22 cellular contexts compared by ENCODE assay signal in the genomic region with DNA sequence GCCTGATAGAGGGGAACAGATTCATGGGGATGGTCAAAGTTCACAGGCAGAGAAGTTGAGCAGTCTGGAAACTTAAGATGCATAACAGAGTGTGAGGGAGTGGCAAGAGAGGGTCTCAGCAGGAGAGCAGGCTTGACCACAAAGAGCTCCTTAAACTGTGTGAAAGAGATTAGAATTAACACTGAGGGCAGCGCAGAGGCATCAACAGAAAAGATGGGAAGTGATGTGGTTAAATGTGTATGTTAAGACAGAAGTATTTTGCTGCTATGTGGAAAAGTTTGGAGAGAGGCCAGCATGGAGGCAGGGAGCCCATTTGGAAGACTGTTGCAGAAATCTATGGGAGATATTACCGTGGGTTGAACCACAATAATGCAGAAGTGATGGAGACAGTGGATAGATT.
DNase-seq lines count a peak whose midpoint lies in the region; ATAC-seq and TF ChIP-seq lines count a peak whose summit lies in the region.
"Had no signal": no experiment of that assay in that cellular context is flagged by ENCODE, and none has a peak within 500 bp of the region (broad histone marks: within the 10 kb centered on the region; RNA-seq: fewer than 3 reads in every experiment).

No MANE protein-coding gene starts in this region.

- peaks cover 13% of the 10 kb centered on the region; the same call in 1 of the 2 replicates for H3K9me2 ChIP-seq in GM23338 (ENCODE audit: insufficient read depth)

- TF ChIP-seq CTCF in GM23338 (conservative IDR thresholded peaks at IDR 0.05; ENCODE audit: low read depth in 2 of 2) = no peak
- no peak for TF ChIP-seq CTCF in astrocyte of the spinal cord (IDR thresholded peaks at IDR 0.05; ENCODE audit: low read depth, low read length)
- TF ChIP-seq CTCF in omental fat pad (IDR thresholded peaks at IDR 0.05) = no peak

- H2AK5ac ChIP-seq in mesendoderm (ENCODE audit: low read length) = no peak overlapping the region

- H3K4me1 Mint-ChIP-seq in GM23338 = peaks cover 10% of the 10 kb centered on the region

- H3K27ac Mint-ChIP-seq in GM23338 = no peak overlapping the region
- H3K27ac Mint-ChIP-seq: CD4-positive, alpha-beta T cell; IgD-negative memory B cell had no signal

- no peaks in the 10 kb centered on the region for H3K27me3 ChIP-seq in GM23338 (ENCODE audit: insufficient read depth)
- no peaks in the 10 kb centered on the region for H3K27me3 ChIP-seq in NT2/D1 (ENCODE audit: insufficient read depth, insufficient read length)
- H3K27me3 ChIP-seq in mesendoderm (ENCODE audit: insufficient read depth, low read length, poor library complexity) = no peaks in the 10 kb centered on the region
- H3K27me3 ChIP-seq: BLaER1, SJSA1 had no signal

- no peak overlapping the region for H4K8ac ChIP-seq in mesendoderm (ENCODE audit: low read depth, low read length)

- H3K4me2 ChIP-seq in GM23338 = peak overlapping the region; percentile 61; the same call in 1 of the 2 replicates
- H3K4me2 ChIP-seq in mesendoderm (ENCODE audit: low read length) = no peak overlapping the region
- H3K4me2 ChIP-seq: BLaER1 had no signal

- H4K20me1 ChIP-seq in GM23338 (replicated peaks; ENCODE audit: insufficient read depth) = no peaks in the 10 kb centered on the region
- H4K20me1 ChIP-seq: BLaER1 had no signal

- no peak overlapping the region for H2BK120ac ChIP-seq in mesendoderm (ENCODE audit: low read depth, low read length)

- H3K4me3 ChIP-seq in GM23338 (peak overlapping the region; percentile 15; the same call in 1 of the 2 replicates), NT2/D1 (ENCODE audit: insufficient read length, low read depth) (no peak overlapping the region), astrocyte of the spinal cord (ENCODE audit: low read depth, low read length) (no peak overlapping the region), mesendoderm (ENCODE audit: low read length) (no peak overlapping the region)
- H3K4me3 ChIP-seq: BLaER1, GM23248, SJSA1 had no signal

- H3K4me3 Mint-ChIP-seq in GM23338 = no peak overlapping the region
- H3K4me3 Mint-ChIP-seq: CD4-positive, alpha-beta T cell; IgD-negative memory B cell had no signal

- H2BK15ac ChIP-seq in mesendoderm (replicated peaks; ENCODE audit: low read depth) = no peak overlapping the region

- ATAC-seq in GM23338 (peak; percentile 69), HG03280 (IDR thresholded peaks at IDR 0.05; ENCODE audit: unreplicated experiment) (no peak), omental fat pad (ENCODE audit: low FRiP score) (no peak)
- ATAC-seq: Right ventricle myocardium inferior had no signal

- no peak overlapping the region for H3K27ac ChIP-seq in GM23338 (ENCODE audit: low read depth)
- no peak overlapping the region for H3K27ac ChIP-seq in mesendoderm (ENCODE audit: low read depth, low read length)
- H3K27ac ChIP-seq: BLaER1, GM23248, SJSA1 had no signal

- no peaks in the 10 kb centered on the region for H3K9me3 ChIP-seq in NT2/D1 (ENCODE audit: insufficient read depth, low read length)
- H3K9me3 ChIP-seq: BLaER1, SJSA1 had no signal

- no peaks in the 10 kb centered on the region; the same call in 1 of the 2 replicates for H3K36me3 ChIP-seq in GM23338 (ENCODE audit: insufficient read depth)
- no peaks in the 10 kb centered on the region for H3K36me3 ChIP-seq in NT2/D1 (ENCODE audit: insufficient read depth, insufficient read length, low read length)
- no peaks in the 10 kb centered on the region for H3K36me3 ChIP-seq in mesendoderm (ENCODE audit: control insufficient read depth, insufficient read depth, low read length)
- H3K36me3 ChIP-seq: BLaER1, SJSA1 had no signal

- no peak overlapping the region for H3K4ac ChIP-seq in mesendoderm (ENCODE audit: low read depth, low read length)

- H3K9me3 Mint-ChIP-seq in GM23338 = no peaks in the 10 kb centered on the region
- H3K9me3 Mint-ChIP-seq: CD4-positive, alpha-beta T cell; IgD-negative memory B cell had no signal

- H3K36me3 Mint-ChIP-seq in GM23338 (ENCODE audit: low read depth) = no peaks in the 10 kb centered on the region
- H3K36me3 Mint-ChIP-seq: IgD-negative memory B cell had no signal

- H3K18ac ChIP-seq in mesendoderm (ENCODE audit: low read length) = no peak overlapping the region

- no peak overlapping the region for H2AFZ ChIP-seq in GM23338
- H2AFZ ChIP-seq: GM23248 had no signal

- H3K56ac ChIP-seq in mesendoderm (ENCODE audit: low read length) = no peak overlapping the region

- DNase-seq in GM23338 (ENCODE audit: low spot score) (no peak), NT2/D1 (ENCODE audit: low read depth, low spot score) (peak; percentile 95), astrocyte of the spinal cord (ENCODE audit: low read depth, low spot score) (peak; percentile 28), mesendoderm (peak; percentile 73), DMS 273 (lab: John Stamatoyannopoulos, UW; ENCODE audit: unreplicated experiment) (no peak), omental fat pad (ENCODE audit: low spot score) (no peak)
- DNase-seq in stimulated activated CD4-positive, alpha-beta T cell treated with anti-CD3 and anti-CD28 coated beads, Interleukin-1b, Interleukin-23, amount 100 ng/mL, for 48 hours = no peak
- DNase-seq: CD4-positive, alpha-beta T cell; DMS53; GM23248; HCEC 1CT; NCI-H1417; NCI-H1694 treated with DMSO at 0.1 percent for 48 hours; NCI-H2081 treated with DMSO at 0.1 percent for 48 hours; NCI-H2171 treated with DMSO at 0.1 percent for 48 hours; NCI-H446; NCI-H526 had no signal

- in situ Hi-C loops in astrocyte of the spinal cord (cut with HindIII; ENCODE audit: low sequenced_read_pairs) = no loop called here

- H4K5ac ChIP-seq in mesendoderm (ENCODE audit: low read length) = no peak overlapping the region

- H3K79me2 ChIP-seq in GM23338 (replicated peaks; ENCODE audit: insufficient read depth) (no peaks in the 10 kb centered on the region), mesendoderm (ENCODE audit: control insufficient read depth, insufficient read depth, low read length) (no peaks in the 10 kb centered on the region)

- no peak overlapping the region for H3K23ac ChIP-seq in mesendoderm (ENCODE audit: low read length)

- no peaks in the 10 kb centered on the region for H3K79me1 ChIP-seq in mesendoderm (ENCODE audit: low read length)

- WGBS in mesendoderm (ENCODE audit: extremely low coverage, insufficient coverage, low lambda C conversion rate) = no CpG with 5 or more reads among the region's 2 CpGs

- H3K9ac ChIP-seq in NT2/D1 (ENCODE audit: insufficient read length, low read depth) (no peak overlapping the region), mesendoderm (ENCODE audit: low read length) (no peak overlapping the region)
- H3K9ac ChIP-seq: BLaER1, GM23248 had no signal

- H3K27me3 Mint-ChIP-seq in GM23338 (ENCODE audit: insufficient read depth, low read depth, poor library complexity) = no peaks in the 10 kb centered on the region
- H3K27me3 Mint-ChIP-seq: CD4-positive, alpha-beta T cell; IgD-negative memory B cell had no signal

- no peaks in the 10 kb centered on the region for H3F3A ChIP-seq in GM23338 (replicated peaks; ENCODE audit: low read depth)

- H2BK5ac ChIP-seq in mesendoderm (ENCODE audit: low read length) = no peak overlapping the region

- H3K4me1 ChIP-seq in GM23338 (ENCODE audit: insufficient read depth) (peaks cover 30% of the 10 kb centered on the region), NT2/D1 (ENCODE audit: insufficient read depth, insufficient read length) (peaks cover 3% of the 10 kb centered on the region), mesendoderm (ENCODE audit: control insufficient read depth, low read depth, low read length) (peaks cover 13% of the 10 kb centered on the region)
- H3K4me1 ChIP-seq: BLaER1, SJSA1 had no signal

TF ChIP-seq in GM23338, 12 proteins besides CTCF, POLR2A, EP300 and RAD21:
- no peak for TF ChIP-seq ZNF331 (CRISPR knock-in tag; IDR thresholded peaks at IDR 0.05; ENCODE audit: low read depth)
- TF ChIP-seq EZH2phosphoT487 (IDR thresholded peaks at IDR 0.05; ENCODE audit: unreplicated experiment) = no peak
- no peak for TF ChIP-seq CREB1 (CRISPR knock-in tag; IDR thresholded peaks at IDR 0.05; ENCODE audit: low read depth)
- TF ChIP-seq ZNF114 (CRISPR knock-in tag; IDR thresholded peaks at IDR 0.05) = no peak
- TF ChIP-seq STAT1 (IDR thresholded peaks at IDR 0.05; ENCODE audit: unreplicated experiment) = no peak
- no peak for TF ChIP-seq REST (IDR thresholded peaks at IDR 0.05; ENCODE audit: unreplicated experiment)
- no peak for TF ChIP-seq NANOG (IDR thresholded peaks at IDR 0.05; ENCODE audit: borderline replicate concordance)

Comparison
In these comparisons a context has a peak if more than half of its experiments do, and no peak if none do; other contexts are left out.
1. DNase-seq: peak in NT2/D1 (single experiment), astrocyte of the spinal cord (single experiment) and mesendoderm (single experiment); none in GM23338 (single experiment), stimulated activated CD4-positive, alpha-beta T cell treated with anti-CD3 and anti-CD28 coated beads, Interleukin-1b, Interleukin-23, amount 100 ng/mL, for 48 hours (single experiment), DMS 273 (single experiment) and omental fat pad (single experiment).